Comparison of ENCODE assay signal across 30 cellular contexts in genomic region chr2:236114959-236115358, GRCh38. TPM values are rescaled to one million over a fixed set of nuclear protein-coding genes. Genes with fewer than 3 reads are reported as not detected.
"Had no signal": no experiment of that assay in that cellular context is flagged by ENCODE, and none has a peak within 500 bp of the region (broad histone marks: within the 10 kb centered on the region; RNA-seq: fewer than 3 reads in every experiment).

No MANE protein-coding gene starts in this region.

- H3K4me3 ChIP-seq: body of pancreas, esophagus squamous epithelium, gastroesophageal sphincter had no signal

- H3K36me3 ChIP-seq: WERI-Rb-1 had no signal

- H3K27me3 ChIP-seq: body of pancreas, esophagus squamous epithelium, gastroesophageal sphincter had no signal

- H3K27me3 Mint-ChIP-seq: activated B cell treated with CpG ODN at 0.5 μM for 24 hours had no signal

- H3K27ac Mint-ChIP-seq: activated B cell treated with CpG ODN at 0.5 μM for 24 hours; activated CD8-positive, alpha-beta T cell treated with anti-CD3 and anti-CD28 coated beads for 36 hours; activated naive CD4-positive, alpha-beta T cell treated with anti-CD3 and anti-CD28 coated beads for 36 hours; activated naive CD4-positive, alpha-beta T cell treated with anti-CD3 and anti-CD28 coated beads, Interleukin-2, amount 50 U/mL, for 72 hours; activated naive CD8-positive, alpha-beta T cell treated with anti-CD3 and anti-CD28 coated beads, Interleukin-2, amount 10 ng/mL, durations not matched to agents 7 days and 5 days; activated T-helper 17 cell treated with anti-CD3 and anti-CD28 coated beads, Interleukin-2, amount 50 U/mL, for 72 hours; T-helper 17 cell; T-helper 2 cell treated with Interferon-gamma antibody and Interleukin-4, amounts not matched to agents 5 μg/mL and 100 μg/mL, for 36 hours had no signal

- H3K27ac ChIP-seq: body of pancreas, epithelial cell of prostate, esophagus squamous epithelium, gastroesophageal sphincter, WERI-Rb-1 had no signal

- H3K4me1 ChIP-seq: body of pancreas, esophagus squamous epithelium, gastroesophageal sphincter had no signal

- H3K36me3 Mint-ChIP-seq: activated naive CD4-positive, alpha-beta T cell treated with anti-CD3 and anti-CD28 coated beads, Interleukin-2, amount 50 U/mL, for 72 hours; activated naive CD8-positive, alpha-beta T cell treated with anti-CD3 and anti-CD28 coated beads, Interleukin-2, amount 10 ng/mL, durations not matched to agents 7 days and 5 days had no signal

- H3K9me3 ChIP-seq: body of pancreas, esophagus squamous epithelium, gastroesophageal sphincter had no signal

- H3K4me1 Mint-ChIP-seq: activated B cell treated with CpG ODN at 0.5 μM for 24 hours; activated naive CD8-positive, alpha-beta T cell treated with anti-CD3 and anti-CD28 coated beads, Interleukin-2, amount 10 ng/mL, durations not matched to agents 7 days and 5 days; activated T-helper 17 cell treated with anti-CD3 and anti-CD28 coated beads, Interleukin-2, amount 50 U/mL, for 72 hours; T-helper 17 cell had no signal

- H3K4me3 Mint-ChIP-seq: activated B cell treated with CpG ODN at 0.5 μM for 24 hours; activated CD8-positive, alpha-beta T cell treated with anti-CD3 and anti-CD28 coated beads for 36 hours; activated naive CD4-positive, alpha-beta T cell treated with anti-CD3 and anti-CD28 coated beads for 36 hours; activated naive CD8-positive, alpha-beta T cell treated with anti-CD3 and anti-CD28 coated beads, Interleukin-2, amount 10 ng/mL, durations not matched to agents 7 days and 5 days; activated T-cell treated with anti-CD3 and anti-CD28 coated beads, Interleukin-2, amount 50 U/mL, for 4 hours; activated T-helper 17 cell treated with anti-CD3 and anti-CD28 coated beads, Interleukin-2, amount 50 U/mL, for 72 hours; T-helper 17 cell; T-helper 2 cell treated with Interferon-gamma antibody and Interleukin-4, amounts not matched to agents 5 μg/mL and 100 μg/mL, for 36 hours had no signal

- H3K9me3 Mint-ChIP-seq: activated B cell treated with CpG ODN at 0.5 μM for 24 hours; activated CD8-positive, alpha-beta T cell treated with anti-CD3 and anti-CD28 coated beads for 36 hours; activated naive CD4-positive, alpha-beta T cell treated with anti-CD3 and anti-CD28 coated beads for 36 hours; activated naive CD4-positive, alpha-beta T cell treated with anti-CD3 and anti-CD28 coated beads, Interleukin-2, amount 50 U/mL, for 72 hours; activated naive CD8-positive, alpha-beta T cell treated with anti-CD3 and anti-CD28 coated beads, Interleukin-2, amount 10 ng/mL, durations not matched to agents 7 days and 5 days; activated T-cell treated with anti-CD3 and anti-CD28 coated beads, Interleukin-2, amount 50 U/mL, for 4 hours; activated T-helper 17 cell treated with anti-CD3 and anti-CD28 coated beads, Interleukin-2, amount 50 U/mL, for 72 hours; T-helper 2 cell treated with Interferon-gamma antibody and Interleukin-4, amounts not matched to agents 5 μg/mL and 100 μg/mL, for 36 hours had no signal

- DNase-seq: activated B cell treated with CpG ODN at 0.5 μM for 24 hours; activated CD4-positive, alpha-beta T cell treated with anti-CD3 and anti-CD28 coated beads for 48 hours; activated CD4-positive, alpha-beta T cell treated with anti-CD3 and anti-CD28 coated beads, Interleukin-2, amount 50 U/mL, for 1 hour; activated CD4-positive, alpha-beta T cell treated with anti-CD3 and anti-CD28 coated beads, Interleukin-2, amount 50 U/mL, for 48 hours; activated CD8-positive, alpha-beta memory T cell treated with anti-CD3 and anti-CD28 coated beads for 24 hours; activated CD8-positive, alpha-beta T cell treated with anti-CD3 and anti-CD28 coated beads for 36 hours; activated effector memory CD4-positive, alpha-beta T cell treated with Interleukin-2 at 50 U/mL for 16 hours; activated gamma-delta T cell treated with Interleukin-2 at 50 U/mL for 16 hours; activated naive CD4-positive, alpha-beta T cell treated with anti-CD3 and anti-CD28 coated beads for 36 hours; activated naive CD8-positive, alpha-beta T cell treated with anti-CD3 and anti-CD28 coated beads, Interleukin-2, amount 10 ng/mL, durations not matched to agents 7 days and 5 days; activated T-cell treated with anti-CD3 and anti-CD28 coated beads, Interleukin-2, amount 50 U/mL, for 4 hours; body of pancreas; caudate nucleus; cortex of kidney; effector CD8-positive, alpha-beta T cell; esophagus squamous epithelium; foreskin melanocyte; T-helper 1 cell; T-helper 17 cell; T1000; WERI-Rb-1 had no signal

- ATAC-seq: activated CD4-positive, CD25-positive, alpha-beta regulatory T cell treated with anti-CD3 and anti-CD28 coated beads, Interleukin-2, amount 50 U/mL, for 24 hours; activated CD8-positive, alpha-beta T cell treated with anti-CD3 and anti-CD28 coated beads for 36 hours; activated naive CD4-positive, alpha-beta T cell treated with anti-CD3 and anti-CD28 coated beads, Interleukin-2, amount 50 U/mL, for 72 hours; activated T-cell treated with anti-CD3 and anti-CD28 coated beads, Interleukin-2, amount 50 U/mL, for 4 hours; activated T-helper 17 cell treated with anti-CD3 and anti-CD28 coated beads, Interleukin-2, amount 50 U/mL, for 72 hours; body of pancreas; gastroesophageal sphincter; T-helper 17 cell had no signal

RNA-seq across cellular contexts. Expression of gene GBX2, which starts 53.2 kb away (rescaled TPM):
- total RNA-seq: activated B cell treated with CpG ODN at 0.5 μM for 24 hours; activated CD8-positive, alpha-beta T cell treated with anti-CD3 and anti-CD28 coated beads for 36 hours; activated naive CD4-positive, alpha-beta T cell treated with anti-CD3 and anti-CD28 coated beads for 36 hours; activated naive CD4-positive, alpha-beta T cell treated with anti-CD3 and anti-CD28 coated beads, Interleukin-2, amount 50 U/mL, for 72 hours; activated naive CD8-positive, alpha-beta T cell treated with anti-CD3 and anti-CD28 coated beads, Interleukin-2, amount 10 ng/mL, durations not matched to agents 7 days and 5 days; activated T-cell treated with anti-CD3 and anti-CD28 coated beads, Interleukin-2, amount 50 U/mL, for 4 hours; activated T-helper 17 cell treated with anti-CD3 and anti-CD28 coated beads, Interleukin-2, amount 50 U/mL, for 72 hours; body of pancreas; esophagus squamous epithelium; fibroblast of lung; fibroblast of villous mesenchyme; gastroesophageal sphincter; T-helper 17 cell had no signal
- polyA plus RNA-seq: esophagus had no signal
